ENCODE assay signal across 1 cellular context in genomic region chr19:13155472-13156284, GRCh38.
TF ChIP-seq lines count a peak whose summit lies in the region.

No MANE protein-coding gene starts in this region.

TF ChIP-seq in HepG2, 621 proteins besides CTCF, POLR2A, EP300 and RAD21 (continued from another document and continues in another):
- TF ChIP-seq, protein P1, sequence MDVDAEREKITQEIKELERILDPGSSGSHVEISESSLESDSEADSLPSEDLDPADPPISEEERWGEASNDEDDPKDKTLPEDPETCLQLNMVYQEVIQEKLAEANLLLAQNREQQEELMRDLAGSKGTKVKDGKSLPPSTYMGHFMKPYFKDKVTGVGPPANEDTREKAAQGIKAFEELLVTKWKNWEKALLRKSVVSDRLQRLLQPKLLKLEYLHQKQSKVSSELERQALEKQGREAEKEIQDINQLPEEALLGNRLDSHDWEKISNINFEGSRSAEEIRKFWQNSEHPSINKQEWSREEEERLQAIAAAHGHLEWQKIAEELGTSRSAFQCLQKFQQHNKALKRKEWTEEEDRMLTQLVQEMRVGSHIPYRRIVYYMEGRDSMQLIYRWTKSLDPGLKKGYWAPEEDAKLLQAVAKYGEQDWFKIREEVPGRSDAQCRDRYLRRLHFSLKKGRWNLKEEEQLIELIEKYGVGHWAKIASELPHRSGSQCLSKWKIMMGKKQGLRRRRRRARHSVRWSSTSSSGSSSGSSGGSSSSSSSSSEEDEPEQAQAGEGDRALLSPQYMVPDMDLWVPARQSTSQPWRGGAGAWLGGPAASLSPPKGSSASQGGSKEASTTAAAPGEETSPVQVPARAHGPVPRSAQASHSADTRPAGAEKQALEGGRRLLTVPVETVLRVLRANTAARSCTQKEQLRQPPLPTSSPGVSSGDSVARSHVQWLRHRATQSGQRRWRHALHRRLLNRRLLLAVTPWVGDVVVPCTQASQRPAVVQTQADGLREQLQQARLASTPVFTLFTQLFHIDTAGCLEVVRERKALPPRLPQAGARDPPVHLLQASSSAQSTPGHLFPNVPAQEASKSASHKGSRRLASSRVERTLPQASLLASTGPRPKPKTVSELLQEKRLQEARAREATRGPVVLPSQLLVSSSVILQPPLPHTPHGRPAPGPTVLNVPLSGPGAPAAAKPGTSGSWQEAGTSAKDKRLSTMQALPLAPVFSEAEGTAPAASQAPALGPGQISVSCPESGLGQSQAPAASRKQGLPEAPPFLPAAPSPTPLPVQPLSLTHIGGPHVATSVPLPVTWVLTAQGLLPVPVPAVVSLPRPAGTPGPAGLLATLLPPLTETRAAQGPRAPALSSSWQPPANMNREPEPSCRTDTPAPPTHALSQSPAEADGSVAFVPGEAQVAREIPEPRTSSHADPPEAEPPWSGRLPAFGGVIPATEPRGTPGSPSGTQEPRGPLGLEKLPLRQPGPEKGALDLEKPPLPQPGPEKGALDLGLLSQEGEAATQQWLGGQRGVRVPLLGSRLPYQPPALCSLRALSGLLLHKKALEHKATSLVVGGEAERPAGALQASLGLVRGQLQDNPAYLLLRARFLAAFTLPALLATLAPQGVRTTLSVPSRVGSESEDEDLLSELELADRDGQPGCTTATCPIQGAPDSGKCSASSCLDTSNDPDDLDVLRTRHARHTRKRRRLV (CRISPR knock-in tag; IDR thresholded peaks at IDR 0.05): peak; percentile 71
- TF ChIP-seq LCORL (IDR thresholded peaks at IDR 0.05) (no peak), LCORL (CRISPR knock-in tag; IDR thresholded peaks at IDR 0.05) (peak; percentile 28; the same call in 1 of the 2 replicates), ZHX1 (CRISPR knock-in tag; IDR thresholded peaks at IDR 0.05; ENCODE audit: low read depth) (no peak), ZMYM3 (CRISPR knock-in tag; IDR thresholded peaks at IDR 0.05) (peak; percentile 67; the same call in 1 of the 2 replicates), AKAP8 (CRISPR knock-in tag; IDR thresholded peaks at IDR 0.05) (peak; percentile 47; the same call in 1 of the 2 replicates), MIXL1 (CRISPR knock-in tag; IDR thresholded peaks at IDR 0.05) (0 out of 2 replicates have a peak, but pooled peaks have one; percentile 13), TARDBP (CRISPR knock-in tag; IDR thresholded peaks at IDR 0.05) (peak; percentile 34; the same call in 1 of the 2 replicates), IKZF5 (CRISPR knock-in tag; IDR thresholded peaks at IDR 0.05) (no peak; the same call in 1 of the 2 replicates), ZGPAT (CRISPR knock-in tag; IDR thresholded peaks at IDR 0.05) (peak; percentile 43; the same call in 1 of the 2 replicates), CHD2 (IDR thresholded peaks at IDR 0.05; ENCODE audit: low read depth, low read length) (peak; percentile 47; the same call in 1 of the 2 replicates), SOX6 (IDR thresholded peaks at IDR 0.05) (no peak), SOX6 (CRISPR knock-in tag; IDR thresholded peaks at IDR 0.05) (peak; percentile 77), SIN3B (IDR thresholded peaks at IDR 0.05; ENCODE audit: low read length) (no peak), ZNF616 (CRISPR knock-in tag; IDR thresholded peaks at IDR 0.05; ENCODE audit: low read depth) (no peak), ZFP91 (CRISPR knock-in tag; IDR thresholded peaks at IDR 0.05; ENCODE audit: borderline replicate concordance) (peak; percentile 85; the same call in 1 of the 2 replicates), ZNF552 (CRISPR knock-in tag; IDR thresholded peaks at IDR 0.05; ENCODE audit: borderline replicate concordance) (no peak), SOX5 (CRISPR knock-in tag; IDR thresholded peaks at IDR 0.05; ENCODE audit: borderline replicate concordance) (peak; percentile 64; the same call in 1 of the 2 replicates), CREM (IDR thresholded peaks at IDR 0.05) (no peak), CREM (CRISPR knock-in tag; IDR thresholded peaks at IDR 0.05) (no peak), ZFP82 (CRISPR knock-in tag; IDR thresholded peaks at IDR 0.05; ENCODE audit: borderline replicate concordance) (peak; percentile 74), ZIK1 (CRISPR knock-in tag; IDR thresholded peaks at IDR 0.05; ENCODE audit: borderline replicate concordance, low read depth) (no peak), ZNF746 (CRISPR knock-in tag; IDR thresholded peaks at IDR 0.05) (no peak; the same call in 1 of the 2 replicates), ZNF136 (CRISPR knock-in tag; IDR thresholded peaks at IDR 0.05; ENCODE audit: low read depth) (no peak), PREB (CRISPR knock-in tag; IDR thresholded peaks at IDR 0.05) (no peak), POLR2G (IDR thresholded peaks at IDR 0.05; ENCODE audit: low read depth, low read length) (peak; percentile 75), MEIS1 (CRISPR knock-in tag; IDR thresholded peaks at IDR 0.05; ENCODE audit: borderline replicate concordance) (no peak), NCOR1 (IDR thresholded peaks at IDR 0.05; ENCODE audit: borderline replicate concordance, low read length) (peak; percentile 51; the same call in 1 of the 2 replicates), ZNF124 (CRISPR knock-in tag; IDR thresholded peaks at IDR 0.05) (no peak), MAZ (IDR thresholded peaks at IDR 0.05; ENCODE audit: borderline replicate concordance, low read depth, low read length) (peak; percentile 82; the same call in 1 of the 2 replicates), MAZ (CRISPR knock-in tag; IDR thresholded peaks at IDR 0.05; ENCODE audit: low read depth) (no peak; the same call in 1 of the 2 replicates), ZSCAN31 (CRISPR knock-in tag; IDR thresholded peaks at IDR 0.05; ENCODE audit: low read depth) (no peak; the same call in 1 of the 2 replicates), BRF2 (CRISPR knock-in tag; IDR thresholded peaks at IDR 0.05) (no peak), TCF7 (IDR thresholded peaks at IDR 0.05; ENCODE audit: low read depth) (peak; percentile 3; the same call in 1 of the 2 replicates), ZNF788 (CRISPR knock-in tag; IDR thresholded peaks at IDR 0.05; ENCODE audit: borderline replicate concordance) (0 out of 2 replicates have a peak, but pooled peaks have one; percentile 19), POGZ (CRISPR knock-in tag; IDR thresholded peaks at IDR 0.05) (peak; percentile 37; the same call in 1 of the 2 replicates)
- TF ChIP-seq, protein P2, sequence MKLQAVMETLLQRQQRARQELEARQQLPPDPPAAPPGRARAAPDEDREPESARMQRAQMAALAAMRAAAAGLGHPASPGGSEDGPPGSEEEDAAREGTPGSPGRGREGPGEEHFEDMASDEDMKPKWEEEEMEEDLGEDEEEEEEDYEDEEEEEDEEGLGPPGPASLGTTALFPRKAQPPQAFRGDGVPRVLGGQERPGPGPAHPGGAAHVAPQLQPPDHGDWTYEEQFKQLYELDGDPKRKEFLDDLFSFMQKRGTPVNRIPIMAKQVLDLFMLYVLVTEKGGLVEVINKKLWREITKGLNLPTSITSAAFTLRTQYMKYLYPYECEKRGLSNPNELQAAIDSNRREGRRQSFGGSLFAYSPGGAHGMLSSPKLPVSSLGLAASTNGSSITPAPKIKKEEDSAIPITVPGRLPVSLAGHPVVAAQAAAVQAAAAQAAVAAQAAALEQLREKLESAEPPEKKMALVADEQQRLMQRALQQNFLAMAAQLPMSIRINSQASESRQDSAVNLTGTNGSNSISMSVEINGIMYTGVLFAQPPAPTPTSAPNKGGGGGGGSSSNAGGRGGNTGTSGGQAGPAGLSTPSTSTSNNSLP (IDR thresholded peaks at IDR 0.05; ENCODE audit: low read depth, low read length): no peak
- TF ChIP-seq, protein P3, sequence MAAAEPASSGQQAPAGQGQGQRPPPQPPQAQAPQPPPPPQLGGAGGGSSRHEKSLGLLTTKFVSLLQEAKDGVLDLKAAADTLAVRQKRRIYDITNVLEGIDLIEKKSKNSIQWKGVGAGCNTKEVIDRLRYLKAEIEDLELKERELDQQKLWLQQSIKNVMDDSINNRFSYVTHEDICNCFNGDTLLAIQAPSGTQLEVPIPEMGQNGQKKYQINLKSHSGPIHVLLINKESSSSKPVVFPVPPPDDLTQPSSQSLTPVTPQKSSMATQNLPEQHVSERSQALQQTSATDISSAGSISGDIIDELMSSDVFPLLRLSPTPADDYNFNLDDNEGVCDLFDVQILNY (CRISPR knock-in tag; conservative IDR thresholded peaks at IDR 0.05): no peak
- TF ChIP-seq, protein P4, sequence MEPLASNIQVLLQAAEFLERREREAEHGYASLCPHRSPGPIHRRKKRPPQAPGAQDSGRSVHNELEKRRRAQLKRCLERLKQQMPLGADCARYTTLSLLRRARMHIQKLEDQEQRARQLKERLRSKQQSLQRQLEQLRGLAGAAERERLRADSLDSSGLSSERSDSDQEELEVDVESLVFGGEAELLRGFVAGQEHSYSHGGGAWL (CRISPR knock-in tag; IDR thresholded peaks at IDR 0.05): no peak
- TF ChIP-seq, protein P5, sequence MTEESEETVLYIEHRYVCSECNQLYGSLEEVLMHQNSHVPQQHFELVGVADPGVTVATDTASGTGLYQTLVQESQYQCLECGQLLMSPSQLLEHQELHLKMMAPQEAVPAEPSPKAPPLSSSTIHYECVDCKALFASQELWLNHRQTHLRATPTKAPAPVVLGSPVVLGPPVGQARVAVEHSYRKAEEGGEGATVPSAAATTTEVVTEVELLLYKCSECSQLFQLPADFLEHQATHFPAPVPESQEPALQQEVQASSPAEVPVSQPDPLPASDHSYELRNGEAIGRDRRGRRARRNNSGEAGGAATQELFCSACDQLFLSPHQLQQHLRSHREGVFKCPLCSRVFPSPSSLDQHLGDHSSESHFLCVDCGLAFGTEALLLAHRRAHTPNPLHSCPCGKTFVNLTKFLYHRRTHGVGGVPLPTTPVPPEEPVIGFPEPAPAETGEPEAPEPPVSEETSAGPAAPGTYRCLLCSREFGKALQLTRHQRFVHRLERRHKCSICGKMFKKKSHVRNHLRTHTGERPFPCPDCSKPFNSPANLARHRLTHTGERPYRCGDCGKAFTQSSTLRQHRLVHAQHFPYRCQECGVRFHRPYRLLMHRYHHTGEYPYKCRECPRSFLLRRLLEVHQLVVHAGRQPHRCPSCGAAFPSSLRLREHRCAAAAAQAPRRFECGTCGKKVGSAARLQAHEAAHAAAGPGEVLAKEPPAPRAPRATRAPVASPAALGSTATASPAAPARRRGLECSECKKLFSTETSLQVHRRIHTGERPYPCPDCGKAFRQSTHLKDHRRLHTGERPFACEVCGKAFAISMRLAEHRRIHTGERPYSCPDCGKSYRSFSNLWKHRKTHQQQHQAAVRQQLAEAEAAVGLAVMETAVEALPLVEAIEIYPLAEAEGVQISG (CRISPR knock-in tag; IDR thresholded peaks at IDR 0.05): peak; percentile 12; the same call in 1 of the 2 replicates
